8 cellular contexts compared by ENCODE assay signal in the genomic region with DNA sequence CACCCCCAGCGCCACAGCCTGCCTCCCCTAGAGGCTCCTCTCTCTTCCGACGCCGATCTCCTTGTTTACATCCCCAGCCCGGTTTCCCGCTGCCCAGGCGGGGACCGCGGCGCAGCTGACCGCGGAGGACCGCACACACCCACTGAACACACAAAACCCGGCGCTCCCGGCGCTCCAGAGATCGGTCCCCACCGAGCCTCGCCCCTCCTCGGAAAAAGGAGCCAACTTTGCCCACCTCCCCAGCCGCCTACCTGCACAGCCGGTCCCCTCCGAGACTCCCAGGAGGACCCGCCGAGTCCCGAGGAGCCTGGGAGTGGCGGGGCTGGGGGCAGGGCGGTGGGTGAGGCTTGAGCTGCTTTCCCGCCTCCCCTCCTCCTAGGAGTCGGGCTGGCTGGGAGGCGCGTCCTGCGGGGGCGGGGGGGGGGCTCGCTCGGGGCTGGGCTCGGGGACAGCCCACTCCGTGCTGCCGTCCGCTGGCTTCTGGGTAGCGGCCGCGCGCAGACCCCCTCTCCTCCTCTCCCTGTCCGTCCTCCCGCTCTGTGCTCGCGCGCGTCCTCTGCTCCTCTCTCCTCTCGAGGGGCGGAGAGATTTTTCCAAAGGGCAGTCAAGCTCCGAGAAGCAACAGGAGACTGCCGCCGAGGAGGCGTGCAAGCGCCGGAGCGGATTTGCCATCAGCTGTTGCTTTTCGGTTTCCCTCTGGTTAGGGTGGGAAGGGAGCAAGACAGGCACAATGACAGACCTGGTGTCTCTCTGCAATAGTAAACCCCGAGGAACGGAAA. TPM values are rescaled to one million over a fixed set of nuclear protein-coding genes. Genes with fewer than 3 reads are reported as not detected.
DNase-seq lines count a peak whose midpoint lies in the region; ATAC-seq, FAIRE-seq and TF ChIP-seq lines count a peak whose summit lies in the region.

A gene with protein sequence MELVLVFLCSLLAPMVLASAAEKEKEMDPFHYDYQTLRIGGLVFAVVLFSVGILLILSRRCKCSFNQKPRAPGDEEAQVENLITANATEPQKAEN (minus strand): TSS at position 318 of the 779 bp plus-strand sequence. CDS start 33,882 bp downstream, outside the sequence.

- H3K4me2 ChIP-seq in H9 (ENCODE audit: insufficient read depth, insufficient read length, low read length) (peak within 1 kb of the TSS; percentile 80), HepG2 (ENCODE audit: low read depth, low read length) (no peak within 1 kb of the TSS; the same call in 1 of the 2 replicates)

- H4K8ac ChIP-seq in H9 (replicated peaks; ENCODE audit: insufficient read length, low read depth, low read length): no peak within 1 kb of the TSS

- peak within 1 kb of the TSS; percentile 80 to 97 for H3K4me3 Mint-ChIP-seq in H9
- peak within 1 kb of the TSS; percentile 90 to 92 for H3K4me3 Mint-ChIP-seq in stimulated activated naive CD8-positive, alpha-beta T cell treated with anti-CD3 and anti-CD28 coated beads, Interleukin-15, amount 100 ng/mL, for 72 hours

- no peak for FAIRE-seq in HepG2 (lab: Jason Lieb, UNC)

- H3K27me3 ChIP-seq in H9 (ENCODE audit: insufficient read depth, low read length): no peaks in the 10 kb centered on the region; the same call in 1 of the 2 replicates
- H3K27me3 ChIP-seq in HepG2 (ENCODE audit: control insufficient read depth in 1 of 2, insufficient read depth in 2 of 2, low read length in 2 of 2): peaks cover 10 to 97% of the 10 kb centered on the region in 2 experiments

- H3K4ac ChIP-seq in H9 (ENCODE audit: low read depth, low read length): no peak within 1 kb of the TSS

- H3K9me3 ChIP-seq in H9 (ENCODE audit: control insufficient read depth, low read depth, low read length) (no peaks in the 10 kb centered on the region), HepG2 (ENCODE audit: low read length) (no peaks in the 10 kb centered on the region)

- H4K20me1 ChIP-seq in H9 (ENCODE audit: control insufficient read depth, insufficient read depth, insufficient read length) (no peaks in the 10 kb centered on the region), HepG2 (ENCODE audit: insufficient read depth, low read length) (no peaks in the 10 kb centered on the region)

- WGBS in H9 (ENCODE audit: extremely low coverage, insufficient read length, low lambda C conversion rate): no CpG with 5 or more reads among the region's 63 CpGs
- 9% methylated on average over 38 of the region's 63 CpGs for WGBS in HepG2 (ENCODE audit: low lambda C conversion rate)

- H2BK15ac ChIP-seq in H9 (ENCODE audit: low read depth, low read length): no peak within 1 kb of the TSS

- H2BK20ac ChIP-seq in H9 (ENCODE audit: low read depth, low read length, poor library complexity, severe bottlenecking): no peak within 1 kb of the TSS

- no peak within 1 kb of the TSS for H2BK12ac ChIP-seq in H9 (ENCODE audit: insufficient read length, low read depth, low read length)

- no peak within 1 kb of the TSS for H3K23ac ChIP-seq in H9 (ENCODE audit: insufficient read length, low read depth, low read length)

- no peaks in the 10 kb centered on the region for H3K9me3 Mint-ChIP-seq in H9
- H3K9me3 Mint-ChIP-seq in stimulated activated naive CD8-positive, alpha-beta T cell treated with anti-CD3 and anti-CD28 coated beads, Interleukin-15, amount 100 ng/mL, for 72 hours: no peaks in the 10 kb centered on the region

- BruUV-seq in HepG2 (replicated peaks; lab: Mats Ljungman, UMichigan): no TSS peak

- TF ChIP-seq POLR2A in HepG2 (IDR thresholded peaks at IDR 0.05; ENCODE audit: insufficient read depth in 1 of 2, low read depth in 2 of 2, low read length in 2 of 2): no peak

- POLR2A ChIA-PET in HepG2 (lab: Yijun Ruan, JAX): no interaction called here

- H3K27ac ChIP-seq in H9 (ENCODE audit: insufficient read length, low read depth, low read length) (no peak within 1 kb of the TSS), HepG2 (ENCODE audit: extremely low read length, insufficient read depth, low read length) (no peak within 1 kb of the TSS)

- H4K5ac ChIP-seq in H9 (ENCODE audit: insufficient read length, low read depth, low read length): no peak within 1 kb of the TSS

- in situ Hi-C loops in HepG2 (cut with HindIII; ENCODE audit: extremely low pct_ligation_motif_present, low pct_unique_long_range_greater_than_20kb): no loop called here

- TF ChIP-seq EP300 in HepG2 (IDR thresholded peaks at IDR 0.05; ENCODE audit: low read depth in 2 of 2, low read length in 2 of 2) (no peak), HepG2 (CRISPR knock-in tag; IDR thresholded peaks at IDR 0.05; ENCODE audit: borderline replicate concordance) (no peak)

- TF ChIP-seq CTCF in H9 (conservative IDR thresholded peaks at IDR 0.05) (no peak), HepG2 (CRISPR knock-in tag; IDR thresholded peaks at IDR 0.05) (no peak)

- intact Hi-C loops in HepG2 (cut with micrococcal nuclease; ENCODE audit: unreplicated experiment): no loop called here

- CTCF ChIA-PET in HepG2 (lab: Yijun Ruan, JAX; ENCODE audit: low intra/inter-chr PET ratio, low total read pairs): no interaction called here

- H3T11ph ChIP-seq in H9 (ENCODE audit: low read length): no peak within 1 kb of the TSS

- H3K9ac ChIP-seq in H9 (ENCODE audit: extremely low read depth, insufficient read length, low read length) (peak within 1 kb of the TSS; percentile 28), HepG2 (ENCODE audit: insufficient read depth, low read depth, low read length) (no peak within 1 kb of the TSS)

- no peak within 1 kb of the TSS for H2BK5ac ChIP-seq in H9 (ENCODE audit: insufficient read length, low read length)

- peak within 1 kb of the TSS; percentile 30 for H3K18ac ChIP-seq in H9 (ENCODE audit: insufficient read length, low read depth, low read length)

- peaks cover 93% of the 10 kb centered on the region for H3K27me3 Mint-ChIP-seq in H9 (ENCODE audit: low read depth)
- H3K27me3 Mint-ChIP-seq in stimulated activated naive CD8-positive, alpha-beta T cell treated with anti-CD3 and anti-CD28 coated beads, Interleukin-15, amount 100 ng/mL, for 72 hours: peaks cover 96% of the 10 kb centered on the region

- H2BK120ac ChIP-seq in H9 (ENCODE audit: low read depth, low read length, poor library complexity, severe bottlenecking): no peak within 1 kb of the TSS

- H4K91ac ChIP-seq in H9 (ENCODE audit: insufficient read length, low read depth, low read length): no peak within 1 kb of the TSS

- peak within 1 kb of the TSS; percentile 27 for H3K14ac ChIP-seq in H9 (ENCODE audit: insufficient read depth, low read length)

- no peaks in the 10 kb centered on the region for H3K36me3 ChIP-seq in HepG2 (replicated peaks in 1 of 2; ENCODE audit: control insufficient read depth in 1 of 2, insufficient read depth in 2 of 2, low read length in 2 of 2)

- no peak within 1 kb of the TSS for H3K56ac ChIP-seq in H9 (ENCODE audit: insufficient read length, low read depth, low read length)

- H3K79me1 ChIP-seq in H9 (ENCODE audit: insufficient read depth, low read depth, low read length, poor library complexity, severe bottlenecking): no peaks in the 10 kb centered on the region

- no peak for TF ChIP-seq RAD21 in HepG2 (CRISPR knock-in tag; IDR thresholded peaks at IDR 0.05)

- no peak within 1 kb of the TSS for H2AK5ac ChIP-seq in H9 (ENCODE audit: insufficient read length, low read length)

- peaks cover 0 to 3% (median 2%) of the 10 kb centered on the region in 3 experiments; a peak in 1 of 7 replicates for H3K36me3 Mint-ChIP-seq in H9 (ENCODE audit: insufficient read depth in 1 of 3, low read depth in 3 of 3)

- H3K27ac Mint-ChIP-seq in H9: peak within 1 kb of the TSS in 1 of 3 experiments; percentile 79; a peak in 1 of 7 replicates
- H3K27ac Mint-ChIP-seq in stimulated activated naive CD8-positive, alpha-beta T cell treated with anti-CD3 and anti-CD28 coated beads, Interleukin-15, amount 100 ng/mL, for 72 hours: peak within 1 kb of the TSS in 1 of 2 donors; percentile 89

- H3K4me1 Mint-ChIP-seq in H9: peaks cover 42 to 56% of the 10 kb centered on the region in 2 experiments
- peaks cover 44% of the 10 kb centered on the region for H3K4me1 Mint-ChIP-seq in stimulated activated naive CD8-positive, alpha-beta T cell treated with anti-CD3 and anti-CD28 coated beads, Interleukin-15, amount 100 ng/mL, for 72 hours

- H3K4me1 ChIP-seq in H9 (ENCODE audit: insufficient read depth, low read length): peaks cover 6% of the 10 kb centered on the region; the same call in 1 of the 2 replicates
- no peaks in the 10 kb centered on the region for H3K4me1 ChIP-seq in HepG2 (ENCODE audit: insufficient read depth, low read length)

- peak; percentile 76 for DNase-seq in H9
- peak; percentile 90 for DNase-seq in NCI-H526 treated with DMSO at 0.1 percent for 48 hours (lab: John Stamatoyannopoulos, UW)
- DNase-seq in cerebellar cortex (ENCODE audit: low spot score): peak; percentile 75
- no peak for DNase-seq in HepG2 (ENCODE audit: low spot score)
- DNase-seq in stimulated activated naive CD8-positive, alpha-beta T cell treated with anti-CD3 and anti-CD28 coated beads, Interleukin-15, amount 100 ng/mL, for 72 hours: no peak

- no peaks in the 10 kb centered on the region for H3K79me2 ChIP-seq in H9 (ENCODE audit: insufficient read depth, low read length)
- H3K79me2 ChIP-seq in HepG2 (ENCODE audit: insufficient read depth, low read length): no peaks in the 10 kb centered on the region

- H2AFZ ChIP-seq in H9 (ENCODE audit: low read length) (no peak within 1 kb of the TSS), HepG2 (ENCODE audit: low read length) (no peak within 1 kb of the TSS)

- no peak within 1 kb of the TSS for H3K4me3 ChIP-seq in HepG2 (replicated peaks in 1 of 3; ENCODE audit: insufficient read depth in 1 of 3, low read depth in 2 of 3, low read length in 3 of 3)

- ATAC-seq in HepG2 (no peak), GM19467 (IDR thresholded peaks at IDR 0.05; ENCODE audit: unreplicated experiment) (no peak), GM21825 (IDR thresholded peaks at IDR 0.05; ENCODE audit: unreplicated experiment) (no peak), HG02623 (IDR thresholded peaks at IDR 0.05; ENCODE audit: unreplicated experiment) (no peak)
- ATAC-seq in stimulated activated naive CD8-positive, alpha-beta T cell treated with anti-CD3 and anti-CD28 coated beads, Interleukin-15, amount 100 ng/mL, for 72 hours: peak; percentile 45

- H3K23me2 ChIP-seq in H9 (ENCODE audit: insufficient read length, low read depth, low read length, poor library complexity, severe bottlenecking): peaks cover 19% of the 10 kb centered on the region

RNA-seq across cellular contexts. Expression of the gene that starts here (rescaled TPM):
- total RNA-seq in H9 (2021) (16.3 and 18.3 TPM in 2 replicates), HepG2 (2016; rRNA removed; fragmentation: Illumina TruSeq; extraction: Trizol) (not detected in 2 replicates)
- not detected in 2 replicates for total RNA-seq in HepG2 (2016; cell fraction: cytosol; rRNA removed; fragmentation: Illumina TruSeq; extraction: Trizol; ENCODE audit: low read depth)
- not detected in 2 replicates for total RNA-seq in HepG2 (2016; cell fraction: insoluble cytoplasmic fraction; rRNA removed; fragmentation: Illumina TruSeq; extraction: Trizol)
- total RNA-seq in HepG2 (2016; cell fraction: membrane; rRNA removed; fragmentation: Illumina TruSeq; extraction: Trizol): not detected in 2 replicates
- total RNA-seq in HepG2 (2016; cell fraction: nucleus; rRNA removed; fragmentation: Illumina TruSeq; extraction: Trizol): not detected in 2 replicates
- polyA plus RNA-seq in HepG2 (2011; rRNA removed): not detected in 2 replicates
- not detected in 2 replicates for polyA plus RNA-seq in HepG2 (2011; cell fraction: cytosol; rRNA removed)
- not detected in 2 replicates for polyA plus RNA-seq in HepG2 (2011; cell fraction: nucleus; rRNA removed)
- polyA plus RNA-seq in HepG2 (2012): not detected in 2 replicates
- polyA plus RNA-seq in HepG2 (2016; cell fraction: cytosol; fragmentation: Illumina TruSeq; extraction: Trizol; ENCODE audit: low read depth): not detected in 2 replicates
- polyA plus RNA-seq in HepG2 (2016; cell fraction: insoluble cytoplasmic fraction; fragmentation: Illumina TruSeq; extraction: Trizol; ENCODE audit: low read depth): not detected in 2 replicates
- polyA plus RNA-seq in HepG2 (2016; cell fraction: membrane; fragmentation: Illumina TruSeq; extraction: Trizol; ENCODE audit: low read depth): not detected in 2 replicates
- not detected in 2 replicates for polyA plus RNA-seq in HepG2 (2016; cell fraction: nucleus; fragmentation: Illumina TruSeq; extraction: Trizol; ENCODE audit: insufficient read depth, low read depth)
- not detected in 2 replicates for polyA minus RNA-seq in HepG2 (2011; rRNA and poly(A)+ RNA removed; ENCODE audit: low replicate concordance)
- polyA minus RNA-seq in HepG2 (2011; cell fraction: cytosol; rRNA and poly(A)+ RNA removed): not detected in 2 replicates
- not detected in 2 replicates for polyA minus RNA-seq in HepG2 (2011; cell fraction: nucleus; rRNA and poly(A)+ RNA removed)

Comparison
In these comparisons a context has a peak if more than half of its experiments do, and no peak if none do; other contexts are left out.
1. RNA of the gene that starts here (total RNA-seq): 16.3 to 18.3 TPM in H9; not detected in HepG2; every median in the first group is over 10 times any median in the second.
2. DNase-seq: peak in H9 (single experiment), NCI-H526 treated with DMSO at 0.1 percent for 48 hours (single experiment) and cerebellar cortex (single experiment); none in HepG2 (single experiment) and stimulated activated naive CD8-positive, alpha-beta T cell treated with anti-CD3 and anti-CD28 coated beads, Interleukin-15, amount 100 ng/mL, for 72 hours (0 of 2).